In the genomic region with DNA sequence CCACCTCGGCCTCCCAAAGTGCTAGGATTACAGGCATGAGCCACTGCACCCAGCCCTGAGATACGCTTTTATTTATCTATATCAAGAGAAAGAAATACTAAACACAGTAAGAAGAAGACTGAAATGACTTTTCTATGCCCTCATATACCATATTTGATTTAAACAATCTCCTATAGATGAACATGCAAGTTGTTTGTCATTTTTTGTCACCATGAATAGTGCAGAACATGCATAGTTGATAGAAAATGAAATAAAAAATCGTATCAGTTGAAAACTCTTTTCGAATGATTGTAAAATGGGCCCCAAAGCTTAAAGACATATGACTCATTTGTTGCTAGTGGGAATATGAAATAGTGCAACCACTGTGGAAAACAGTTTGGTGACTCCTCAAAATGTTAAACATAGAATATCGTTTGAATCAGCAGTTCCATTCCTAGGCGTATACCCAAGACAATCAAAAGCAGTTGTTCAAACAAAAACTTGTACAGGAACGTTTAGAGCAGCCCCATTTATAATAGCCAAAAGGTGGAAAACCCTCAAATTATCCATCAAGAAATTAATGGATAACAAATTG, we compare ENCODE assay signal across 1 cellular context.
TF ChIP-seq lines count a peak whose summit lies in the region.

No MANE protein-coding gene starts in this region.

TF ChIP-seq in IMR-90, 13 proteins besides CTCF, POLR2A, EP300 and RAD21:
- peak; percentile 85 for TF ChIP-seq RFX5 (IDR thresholded peaks at IDR 0.05; ENCODE audit: low read depth, low read length)
- no peak for TF ChIP-seq MXI1 (IDR thresholded peaks at IDR 0.05; ENCODE audit: borderline replicate concordance, low read depth, low read length)
- peak; percentile 24; the same call in 1 of the 2 replicates for TF ChIP-seq FOS (IDR thresholded peaks at IDR 0.05; ENCODE audit: low read depth, low read length)
- no peak for TF ChIP-seq NFE2L2 (IDR thresholded peaks at IDR 0.05; ENCODE audit: low read depth, low read length)
- peak; percentile 31; the same call in 1 of the 2 replicates for TF ChIP-seq MAFK (IDR thresholded peaks at IDR 0.05; ENCODE audit: low read depth, low read length)
